Comparison of ENCODE assay signal across 18 cellular contexts in the genomic region with DNA sequence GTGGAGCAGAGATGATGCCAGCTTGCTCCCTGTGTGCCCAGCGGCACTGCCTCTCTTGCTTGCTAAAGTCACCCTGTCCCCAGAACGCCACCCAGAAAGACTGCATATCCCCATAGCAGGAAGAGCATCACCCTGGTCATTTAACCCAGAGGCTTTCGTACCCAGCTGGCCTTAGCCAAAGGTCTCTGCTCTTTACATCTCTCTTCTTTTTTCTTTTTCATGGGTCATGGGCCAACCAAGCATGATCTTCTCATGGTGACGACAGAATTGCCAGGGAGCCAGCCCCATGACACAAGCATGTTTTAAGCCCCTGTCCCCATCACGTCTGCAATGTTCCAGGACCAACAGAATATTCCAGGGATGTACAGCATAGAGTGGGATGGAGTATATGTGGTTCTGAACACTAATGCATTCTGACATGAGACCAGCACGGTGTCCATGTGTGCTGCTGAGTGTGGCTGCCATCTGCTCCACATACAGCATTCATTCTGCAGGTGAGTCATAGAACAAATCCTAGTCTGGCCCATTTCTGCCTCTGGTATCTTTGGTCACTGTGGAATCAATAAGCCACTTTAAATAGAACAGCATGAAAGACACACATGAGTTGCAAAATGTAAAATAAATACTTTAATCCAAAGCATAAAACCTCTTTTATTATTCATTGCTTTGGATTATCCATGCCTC.
DNase-seq lines count a peak whose midpoint lies in the region; TF ChIP-seq lines count a peak whose summit lies in the region.
"Had no signal": no experiment of that assay in that cellular context is flagged by ENCODE, and none has a peak within 500 bp of the region (broad histone marks: within the 10 kb centered on the region; RNA-seq: fewer than 3 reads in every experiment).

No MANE protein-coding gene starts in this region.

- peaks cover 4% of the 10 kb centered on the region for H3K9me3 Mint-ChIP-seq in chondrocyte (ENCODE audit: low read depth)

- H3K27ac Mint-ChIP-seq in chondrocyte (ENCODE audit: unreplicated experiment), result no peak overlapping the region
- H3K27ac Mint-ChIP-seq: B cell, CD14-positive monocyte had no signal

- H3K4me3 Mint-ChIP-seq in chondrocyte (ENCODE audit: unreplicated experiment), result no peak overlapping the region
- H3K4me3 Mint-ChIP-seq: B cell, CD14-positive monocyte had no signal

- no peak for TF ChIP-seq CTCF in chondrocyte (IDR thresholded peaks at IDR 0.05)

- H3K4me1 Mint-ChIP-seq in chondrocyte (ENCODE audit: low read depth), result no peaks in the 10 kb centered on the region
- H3K4me1 Mint-ChIP-seq: CD14-positive monocyte had no signal

- H3K36me3 Mint-ChIP-seq in chondrocyte (ENCODE audit: low read depth), result no peaks in the 10 kb centered on the region
- H3K36me3 Mint-ChIP-seq: CD14-positive monocyte had no signal

- H3K27me3 Mint-ChIP-seq in chondrocyte (ENCODE audit: low read depth), result peaks cover 5% of the 10 kb centered on the region

- DNase-seq in NCI-H510A treated with DMSO at 0.1 percent for 48 hours (lab: John Stamatoyannopoulos, UW) (peak; percentile 32), NCI-H510A (lab: John Stamatoyannopoulos, UW) (no peak), cerebellar cortex (ENCODE audit: low spot score) (peak; percentile 77), islet precursor cell (peak; percentile 24), Ammon's horn (ENCODE audit: low spot score) (no peak), iPS-NIHi7 (ENCODE audit: extremely low spot score) (no peak), chondrocyte (ENCODE audit: low spot score) (no peak)
- no peak for DNase-seq in activated CD4-positive, CD25-positive, alpha-beta regulatory T cell (lab: John Stamatoyannopoulos, UW)
- DNase-seq: DND-41; IMR-90; NCI-H1092 treated with DMSO at 0.1 percent for 48 hours; NCI-H2171; NCI-H446; NCI-H69; NK-92 treated with Interleukin-12 subunit alpha and Interleukin-12 subunit beta, amount 100 ng/mL, for 24 hours; OCI-M1 had no signal

Comparison
In these comparisons a context has a peak if more than half of its experiments do, and no peak if none do; other contexts are left out.
1. DNase-seq: peak in NCI-H510A treated with DMSO at 0.1 percent for 48 hours (single experiment), cerebellar cortex (single experiment) and islet precursor cell (single experiment); none in NCI-H510A (single experiment), Ammon's horn (single experiment), iPS-NIHi7 (single experiment), chondrocyte (single experiment) and activated CD4-positive, CD25-positive, alpha-beta regulatory T cell (0 of 4).